In the genomic region with DNA sequence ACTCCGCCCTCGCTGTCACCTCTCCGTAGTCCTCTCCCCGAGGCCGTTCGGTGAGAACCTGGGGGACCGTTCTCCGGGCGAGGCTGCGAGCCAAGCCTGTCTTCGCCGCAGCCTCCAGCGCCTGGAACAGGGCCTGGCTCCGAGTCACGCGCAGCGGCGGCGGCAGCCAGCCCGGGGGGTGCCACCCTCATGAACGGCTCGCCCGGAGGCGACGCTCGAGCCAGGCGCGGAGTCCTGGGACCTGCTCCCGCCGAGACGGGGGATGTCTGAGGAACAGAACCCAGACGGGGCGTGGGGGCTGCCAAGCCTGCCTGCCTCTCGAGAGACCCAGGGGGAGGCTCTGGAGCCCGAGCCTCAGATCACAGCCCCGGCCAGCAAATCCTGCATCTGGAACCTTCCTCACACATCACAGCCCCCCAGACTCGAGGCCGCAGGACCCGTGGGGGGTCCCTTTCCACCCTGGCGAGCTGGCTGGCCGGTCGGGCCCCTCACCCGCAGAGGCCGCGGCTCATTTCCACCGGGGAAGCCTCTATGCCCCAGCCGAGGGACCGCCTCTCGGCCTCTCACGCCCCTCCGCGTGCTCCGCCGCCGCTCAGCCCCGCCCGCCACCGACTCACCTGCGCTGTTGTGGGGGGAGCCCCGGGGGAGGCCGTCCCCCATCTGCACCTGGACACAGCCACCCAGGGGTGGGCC, we compare ENCODE assay signal across 8 cellular contexts.
A peak's percentile ranks its signal among the peaks of the same experiment; 100 is the strongest.
DNase-seq lines count a peak whose midpoint lies in the region; ATAC-seq and TF ChIP-seq lines count a peak whose summit lies in the region.

No MANE protein-coding gene starts in this region.

- DNase-seq in GM03348 (ENCODE audit: low spot score) (peak; percentile 74), foreskin fibroblast (peak; percentile 20 to 62), pons (ENCODE audit: low spot score) (peak; percentile 68), SIG-M5 treated with dmso at 0.1 percent for 504 hours (lab: John Stamatoyannopoulos, UW; ENCODE audit: unreplicated experiment) (no peak), GDM1 (lab: John Stamatoyannopoulos, UW) (no peak)
- peak; percentile 27 for DNase-seq in activated CD4-positive, alpha-beta T cell treated with anti-CD3 and anti-CD28 coated beads, Interleukin-2, amount 50 U/mL, for 4 hours

- TF ChIP-seq CTCF in foreskin fibroblast (IDR thresholded peaks at IDR 0.05; ENCODE audit: low read depth, low read length) = no peak

- ATAC-seq in HG03520 (IDR thresholded peaks at IDR 0.05; ENCODE audit: unreplicated experiment) (no peak), HG03442 (IDR thresholded peaks at IDR 0.05; ENCODE audit: unreplicated experiment) (no peak)

- peak overlapping the region; percentile 13 to 15 for H3K4me3 ChIP-seq in foreskin fibroblast (ENCODE audit: low read depth in 1 of 2, low read length in 2 of 2)

Comparison
In these comparisons a context has a peak if more than half of its experiments do, and no peak if none do; other contexts are left out.
1. DNase-seq: peak in GM03348 (single experiment), activated CD4-positive, alpha-beta T cell treated with anti-CD3 and anti-CD28 coated beads, Interleukin-2, amount 50 U/mL, for 4 hours (2 of 2), foreskin fibroblast (2 of 2) and pons (single experiment); none in SIG-M5 treated with dmso at 0.1 percent for 504 hours (single experiment) and GDM1 (single experiment).